Comparison of ENCODE assay signal across 1 cellular context in genomic region chr7:73557108-73557396, GRCh38.
TF ChIP-seq lines count a peak whose summit lies in the region.

No MANE protein-coding gene starts in this region.

TF ChIP-seq in HepG2, 621 proteins besides CTCF, POLR2A, EP300 and RAD21 (continued from another document and continues in another):
- TF ChIP-seq RBM22 (optimal IDR thresholded peaks at IDR 0.05; ENCODE audit: low read length) (no peak), MIXL1 (CRISPR knock-in tag; IDR thresholded peaks at IDR 0.05) (no peak), GABPB1 (CRISPR knock-in tag; IDR thresholded peaks at IDR 0.05) (peak; percentile 86), SRSF4 (IDR thresholded peaks at IDR 0.05; ENCODE audit: low read depth, low read length, poor library complexity, severe bottlenecking) (no peak), ZNF230 (CRISPR knock-in tag; IDR thresholded peaks at IDR 0.05) (no peak), ZNF326 (CRISPR knock-in tag; IDR thresholded peaks at IDR 0.05; ENCODE audit: borderline replicate concordance) (no peak), ATF1 (CRISPR knock-in tag; IDR thresholded peaks at IDR 0.05) (no peak), ZNF274 (CRISPR knock-in tag; IDR thresholded peaks at IDR 0.05) (no peak), NFYC (CRISPR knock-in tag; IDR thresholded peaks at IDR 0.05) (peak; percentile 72), SATB2 (CRISPR knock-in tag; IDR thresholded peaks at IDR 0.05) (no peak), TAF1 (CRISPR knock-in tag; IDR thresholded peaks at IDR 0.05) (peak; percentile 43; the same call in 1 of the 2 replicates), ZNF256 (CRISPR knock-in tag; conservative IDR thresholded peaks at IDR 0.05) (no peak), UBTF (CRISPR knock-in tag; IDR thresholded peaks at IDR 0.05) (no peak; the same call in 1 of the 2 replicates), ZBTB8A (CRISPR knock-in tag; IDR thresholded peaks at IDR 0.05; ENCODE audit: borderline replicate concordance, low read depth) (no peak), KLF9 (CRISPR knock-in tag; IDR thresholded peaks at IDR 0.05; ENCODE audit: low read depth) (no peak), ZBTB26 (CRISPR knock-in tag; IDR thresholded peaks at IDR 0.05; ENCODE audit: borderline replicate concordance) (no peak), MAZ (IDR thresholded peaks at IDR 0.05; ENCODE audit: borderline replicate concordance, low read depth, low read length) (no peak), MAZ (CRISPR knock-in tag; IDR thresholded peaks at IDR 0.05; ENCODE audit: low read depth) (no peak), HNF4A (CRISPR knock-in tag; IDR thresholded peaks at IDR 0.05) (no peak), ETV6 (CRISPR knock-in tag; conservative IDR thresholded peaks at IDR 0.05) (no peak; the same call in 1 of the 2 replicates), REPIN1 (CRISPR knock-in tag; IDR thresholded peaks at IDR 0.05; ENCODE audit: borderline replicate concordance, low read depth) (no peak), ZNF431 (CRISPR knock-in tag; IDR thresholded peaks at IDR 0.05; ENCODE audit: borderline replicate concordance, low read depth) (no peak), TCF7L2 (IDR thresholded peaks at IDR 0.05; ENCODE audit: low read depth, low read length) (no peak), ZNF780A (CRISPR knock-in tag; IDR thresholded peaks at IDR 0.05) (no peak), CENPT (CRISPR knock-in tag; IDR thresholded peaks at IDR 0.05; ENCODE audit: low read depth) (0 out of 2 replicates have a peak, but pooled peaks have one; percentile 10), MXD1 (CRISPR knock-in tag; IDR thresholded peaks at IDR 0.05) (no peak), ZNF282 (IDR thresholded peaks at IDR 0.05; ENCODE audit: partially characterized antibody) (no peak), HIC2 (CRISPR knock-in tag; IDR thresholded peaks at IDR 0.05; ENCODE audit: low read depth) (peak; percentile 47; the same call in 1 of the 2 replicates), SNAPC2 (CRISPR knock-in tag; IDR thresholded peaks at IDR 0.05) (no peak), ZFP36L1 (CRISPR knock-in tag; IDR thresholded peaks at IDR 0.05) (no peak), ZNF331 (CRISPR knock-in tag; IDR thresholded peaks at IDR 0.05) (no peak), SRSF9 (IDR thresholded peaks at IDR 0.05; ENCODE audit: borderline replicate concordance, insufficient read depth, low read depth, low read length, poor library complexity, severe bottlenecking) (no peak), NFIB (CRISPR knock-in tag; IDR thresholded peaks at IDR 0.05; ENCODE audit: borderline replicate concordance) (no peak), ARID2 (CRISPR knock-in tag; IDR thresholded peaks at IDR 0.05; ENCODE audit: borderline replicate concordance) (no peak), KAT7 (CRISPR knock-in tag; IDR thresholded peaks at IDR 0.05; ENCODE audit: borderline replicate concordance) (no peak), SALL1 (CRISPR knock-in tag; IDR thresholded peaks at IDR 0.05) (0 out of 2 replicates have a peak, but pooled peaks have one; percentile 33), IKZF4 (CRISPR knock-in tag; IDR thresholded peaks at IDR 0.05; ENCODE audit: borderline replicate concordance, low read depth, not compliant biosample characterization) (no peak), BRCA1 (CRISPR knock-in tag; IDR thresholded peaks at IDR 0.05) (0 out of 2 replicates have a peak, but pooled peaks have one; percentile 12), CHD4 (IDR thresholded peaks at IDR 0.05; ENCODE audit: borderline replicate concordance, low read length) (no peak), SSRP1 (CRISPR knock-in tag; IDR thresholded peaks at IDR 0.05) (no peak), CBX1 (IDR thresholded peaks at IDR 0.05; ENCODE audit: low read depth) (no peak), CHD2 (IDR thresholded peaks at IDR 0.05; ENCODE audit: low read depth, low read length) (no peak), ZBTB7B (CRISPR knock-in tag; IDR thresholded peaks at IDR 0.05) (peak; percentile 56; the same call in 1 of the 2 replicates), FOXJ3 (CRISPR knock-in tag; IDR thresholded peaks at IDR 0.05; ENCODE audit: borderline replicate concordance) (no peak), FOSL1 (CRISPR knock-in tag; IDR thresholded peaks at IDR 0.05; ENCODE audit: borderline replicate concordance) (no peak), GFI1 (CRISPR knock-in tag; IDR thresholded peaks at IDR 0.05; ENCODE audit: borderline replicate concordance) (no peak), DNMT1 (CRISPR knock-in tag; IDR thresholded peaks at IDR 0.05) (no peak), ZZZ3 (CRISPR knock-in tag; IDR thresholded peaks at IDR 0.05; ENCODE audit: borderline replicate concordance) (no peak; the same call in 1 of the 2 replicates), ARNT (IDR thresholded peaks at IDR 0.05) (no peak), SMARCC2 (IDR thresholded peaks at IDR 0.05) (no peak), NFYB (CRISPR knock-in tag; IDR thresholded peaks at IDR 0.05) (peak; percentile 69), ZNF747 (CRISPR knock-in tag; IDR thresholded peaks at IDR 0.05; ENCODE audit: borderline replicate concordance) (no peak), ZFP62 (CRISPR knock-in tag; IDR thresholded peaks at IDR 0.05) (no peak), ZSCAN22 (CRISPR knock-in tag; IDR thresholded peaks at IDR 0.05) (no peak), TOPORS (CRISPR knock-in tag; IDR thresholded peaks at IDR 0.05) (no peak), ZNF432 (CRISPR knock-in tag; IDR thresholded peaks at IDR 0.05; ENCODE audit: borderline replicate concordance) (no peak)
- TF ChIP-seq, protein P1, sequence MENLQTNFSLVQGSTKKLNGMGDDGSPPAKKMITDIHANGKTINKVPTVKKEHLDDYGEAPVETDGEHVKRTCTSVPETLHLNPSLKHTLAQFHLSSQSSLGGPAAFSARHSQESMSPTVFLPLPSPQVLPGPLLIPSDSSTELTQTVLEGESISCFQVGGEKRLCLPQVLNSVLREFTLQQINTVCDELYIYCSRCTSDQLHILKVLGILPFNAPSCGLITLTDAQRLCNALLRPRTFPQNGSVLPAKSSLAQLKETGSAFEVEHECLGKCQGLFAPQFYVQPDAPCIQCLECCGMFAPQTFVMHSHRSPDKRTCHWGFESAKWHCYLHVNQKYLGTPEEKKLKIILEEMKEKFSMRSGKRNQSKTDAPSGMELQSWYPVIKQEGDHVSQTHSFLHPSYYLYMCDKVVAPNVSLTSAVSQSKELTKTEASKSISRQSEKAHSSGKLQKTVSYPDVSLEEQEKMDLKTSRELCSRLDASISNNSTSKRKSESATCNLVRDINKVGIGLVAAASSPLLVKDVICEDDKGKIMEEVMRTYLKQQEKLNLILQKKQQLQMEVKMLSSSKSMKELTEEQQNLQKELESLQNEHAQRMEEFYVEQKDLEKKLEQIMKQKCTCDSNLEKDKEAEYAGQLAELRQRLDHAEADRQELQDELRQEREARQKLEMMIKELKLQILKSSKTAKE (CRISPR knock-in tag; IDR thresholded peaks at IDR 0.05; ENCODE audit: borderline replicate concordance) = no peak
- TF ChIP-seq, protein P2, sequence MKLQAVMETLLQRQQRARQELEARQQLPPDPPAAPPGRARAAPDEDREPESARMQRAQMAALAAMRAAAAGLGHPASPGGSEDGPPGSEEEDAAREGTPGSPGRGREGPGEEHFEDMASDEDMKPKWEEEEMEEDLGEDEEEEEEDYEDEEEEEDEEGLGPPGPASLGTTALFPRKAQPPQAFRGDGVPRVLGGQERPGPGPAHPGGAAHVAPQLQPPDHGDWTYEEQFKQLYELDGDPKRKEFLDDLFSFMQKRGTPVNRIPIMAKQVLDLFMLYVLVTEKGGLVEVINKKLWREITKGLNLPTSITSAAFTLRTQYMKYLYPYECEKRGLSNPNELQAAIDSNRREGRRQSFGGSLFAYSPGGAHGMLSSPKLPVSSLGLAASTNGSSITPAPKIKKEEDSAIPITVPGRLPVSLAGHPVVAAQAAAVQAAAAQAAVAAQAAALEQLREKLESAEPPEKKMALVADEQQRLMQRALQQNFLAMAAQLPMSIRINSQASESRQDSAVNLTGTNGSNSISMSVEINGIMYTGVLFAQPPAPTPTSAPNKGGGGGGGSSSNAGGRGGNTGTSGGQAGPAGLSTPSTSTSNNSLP (IDR thresholded peaks at IDR 0.05; ENCODE audit: low read depth, low read length) = no peak
- TF ChIP-seq, protein P3, sequence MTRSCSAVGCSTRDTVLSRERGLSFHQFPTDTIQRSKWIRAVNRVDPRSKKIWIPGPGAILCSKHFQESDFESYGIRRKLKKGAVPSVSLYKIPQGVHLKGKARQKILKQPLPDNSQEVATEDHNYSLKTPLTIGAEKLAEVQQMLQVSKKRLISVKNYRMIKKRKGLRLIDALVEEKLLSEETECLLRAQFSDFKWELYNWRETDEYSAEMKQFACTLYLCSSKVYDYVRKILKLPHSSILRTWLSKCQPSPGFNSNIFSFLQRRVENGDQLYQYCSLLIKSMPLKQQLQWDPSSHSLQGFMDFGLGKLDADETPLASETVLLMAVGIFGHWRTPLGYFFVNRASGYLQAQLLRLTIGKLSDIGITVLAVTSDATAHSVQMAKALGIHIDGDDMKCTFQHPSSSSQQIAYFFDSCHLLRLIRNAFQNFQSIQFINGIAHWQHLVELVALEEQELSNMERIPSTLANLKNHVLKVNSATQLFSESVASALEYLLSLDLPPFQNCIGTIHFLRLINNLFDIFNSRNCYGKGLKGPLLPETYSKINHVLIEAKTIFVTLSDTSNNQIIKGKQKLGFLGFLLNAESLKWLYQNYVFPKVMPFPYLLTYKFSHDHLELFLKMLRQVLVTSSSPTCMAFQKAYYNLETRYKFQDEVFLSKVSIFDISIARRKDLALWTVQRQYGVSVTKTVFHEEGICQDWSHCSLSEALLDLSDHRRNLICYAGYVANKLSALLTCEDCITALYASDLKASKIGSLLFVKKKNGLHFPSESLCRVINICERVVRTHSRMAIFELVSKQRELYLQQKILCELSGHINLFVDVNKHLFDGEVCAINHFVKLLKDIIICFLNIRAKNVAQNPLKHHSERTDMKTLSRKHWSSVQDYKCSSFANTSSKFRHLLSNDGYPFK (CRISPR knock-in tag; IDR thresholded peaks at IDR 0.05; ENCODE audit: borderline replicate concordance) = no peak
- TF ChIP-seq, protein P4, sequence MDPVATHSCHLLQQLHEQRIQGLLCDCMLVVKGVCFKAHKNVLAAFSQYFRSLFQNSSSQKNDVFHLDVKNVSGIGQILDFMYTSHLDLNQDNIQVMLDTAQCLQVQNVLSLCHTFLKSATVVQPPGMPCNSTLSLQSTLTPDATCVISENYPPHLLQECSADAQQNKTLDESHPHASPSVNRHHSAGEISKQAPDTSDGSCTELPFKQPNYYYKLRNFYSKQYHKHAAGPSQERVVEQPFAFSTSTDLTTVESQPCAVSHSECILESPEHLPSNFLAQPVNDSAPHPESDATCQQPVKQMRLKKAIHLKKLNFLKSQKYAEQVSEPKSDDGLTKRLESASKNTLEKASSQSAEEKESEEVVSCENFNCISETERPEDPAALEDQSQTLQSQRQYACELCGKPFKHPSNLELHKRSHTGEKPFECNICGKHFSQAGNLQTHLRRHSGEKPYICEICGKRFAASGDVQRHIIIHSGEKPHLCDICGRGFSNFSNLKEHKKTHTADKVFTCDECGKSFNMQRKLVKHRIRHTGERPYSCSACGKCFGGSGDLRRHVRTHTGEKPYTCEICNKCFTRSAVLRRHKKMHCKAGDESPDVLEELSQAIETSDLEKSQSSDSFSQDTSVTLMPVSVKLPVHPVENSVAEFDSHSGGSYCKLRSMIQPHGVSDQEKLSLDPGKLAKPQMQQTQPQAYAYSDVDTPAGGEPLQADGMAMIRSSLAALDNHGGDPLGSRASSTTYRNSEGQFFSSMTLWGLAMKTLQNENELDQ (CRISPR knock-in tag; IDR thresholded peaks at IDR 0.05; ENCODE audit: borderline replicate concordance) = no peak
